25 cellular contexts compared by ENCODE assay signal in the genomic region with DNA sequence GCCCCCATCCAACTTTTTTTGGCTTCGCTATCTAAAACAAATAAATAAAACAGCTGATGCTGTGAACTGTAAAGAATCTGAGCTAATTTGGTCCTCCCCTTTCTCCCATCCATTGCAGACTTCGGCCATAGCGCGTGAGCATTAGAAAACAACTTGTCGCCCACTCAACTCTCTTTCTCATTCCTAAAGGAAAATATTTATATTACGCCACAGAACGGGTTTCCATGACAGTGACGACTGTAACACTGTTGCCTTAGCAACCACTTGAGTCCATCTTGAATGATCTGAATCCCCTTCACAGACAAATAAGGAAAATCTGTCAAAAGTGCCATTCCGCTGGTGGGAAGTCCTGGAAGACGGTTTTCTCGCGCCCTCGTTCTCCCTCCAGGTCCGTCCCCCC. TPM values are rescaled to one million over a fixed set of nuclear protein-coding genes. Genes with fewer than 3 reads are reported as not detected.
DNase-seq lines count a peak whose midpoint lies in the region; ATAC-seq and TF ChIP-seq lines count a peak whose summit lies in the region.
"Had no signal": no experiment of that assay in that cellular context is flagged by ENCODE, and none has a peak within 500 bp of the region (broad histone marks: within the 10 kb centered on the region; RNA-seq: fewer than 3 reads in every experiment).

No MANE protein-coding gene starts in this region.

- no peak overlapping the region for H3K4me3 Mint-ChIP-seq in GM23338
- H3K4me3 Mint-ChIP-seq: activated T-helper 1 cell treated with anti-CD3 and anti-CD28 coated beads, Interleukin-12 subunit alpha, Interleukin-12 subunit beta, Interleukin-2, Interleukin-4 antibody, amounts not matched to agents 30 ng/mL and 10 ng/mL and 1 ng/mL, durations not matched to agents 14 hours and 24 hours and 36 hours; CD8-positive, alpha-beta T cell; effector memory CD8-positive, alpha-beta T cell; HFFc6; stimulated activated effector memory CD8-positive, alpha-beta T cell treated with anti-CD3 and anti-CD28 coated beads, Interleukin-12 subunit alpha, Interleukin-12 subunit beta, amount 100 ng/mL, for 72 hours had no signal

- H3K36me3 ChIP-seq in GM23338 (ENCODE audit: insufficient read depth) (no peaks in the 10 kb centered on the region), neural cell (ENCODE audit: insufficient read depth, low read length) (no peaks in the 10 kb centered on the region)
- H3K36me3 ChIP-seq: esophagus muscularis mucosa, lower lobe of right lung, suprapubic skin had no signal

- H3K27ac ChIP-seq in GM23338 (ENCODE audit: low read depth) (no peak overlapping the region), neural cell (ENCODE audit: low read length) (no peak overlapping the region)
- H3K27ac ChIP-seq: KMS-11, lower lobe of right lung, suprapubic skin had no signal

- TF ChIP-seq RAD21 in neural cell (conservative IDR thresholded peaks at IDR 0.05) = no peak

- no peak overlapping the region for H3K9ac ChIP-seq in neural cell (ENCODE audit: low read length)
- H3K9ac ChIP-seq: KMS-11 had no signal

- no peak for TF ChIP-seq EP300 in neural cell (conservative IDR thresholded peaks at IDR 0.05; ENCODE audit: poor library complexity, severe bottlenecking)

- TF ChIP-seq CTCF in GM23338 (conservative IDR thresholded peaks at IDR 0.05; ENCODE audit: low read depth in 2 of 2) = no peak
- TF ChIP-seq CTCF in choroid plexus epithelial cell (conservative IDR thresholded peaks at IDR 0.05; ENCODE audit: low read depth, low read length) = no peak
- TF ChIP-seq CTCF in neural cell (IDR thresholded peaks at IDR 0.05; ENCODE audit: poor library complexity, severe bottlenecking) = no peak

- H2AFZ ChIP-seq in GM23338 (0 out of 2 replicates have a peak overlapping the region, but pooled peaks have one; percentile 38), neural cell (ENCODE audit: low read depth, low read length) (no peak overlapping the region)

- DNase-seq in GM23338 (ENCODE audit: low spot score) (no peak), NCI-H2029 (lab: John Stamatoyannopoulos, UW) (peak; percentile 52), choroid plexus epithelial cell (ENCODE audit: low read depth) (peak; percentile 55), Ammon's horn (ENCODE audit: low spot score) (no peak), NCI-H1694 (lab: John Stamatoyannopoulos, UW) (no peak)
- DNase-seq: activated CD4-positive, alpha-beta T cell treated with anti-CD3 and anti-CD28 coated beads for 48 hours; activated naive CD4-positive, alpha-beta T cell treated with anti-CD3 and anti-CD28 coated beads, Interleukin-2, amount 50 U/mL, for 16 hours; CD8-positive, alpha-beta T cell; DND-41; effector memory CD8-positive, alpha-beta T cell; HFFc6; lower lobe of right lung; MV-4-11; NCI-H187; NCI-H69; SIG-M5; stimulated activated CD4-positive, alpha-beta T cell treated with anti-CD3 and anti-CD28 coated beads, Interleukin-1b, Interleukin-23, amount 100 ng/mL, for 48 hours had no signal

- H3K27me3 Mint-ChIP-seq in GM23338 (ENCODE audit: insufficient read depth, low read depth, poor library complexity) = peaks cover 10% of the 10 kb centered on the region

- no peaks in the 10 kb centered on the region for H3K36me3 Mint-ChIP-seq in GM23338 (ENCODE audit: low read depth)
- H3K36me3 Mint-ChIP-seq: CD8-positive, alpha-beta T cell; stimulated activated effector memory CD8-positive, alpha-beta T cell treated with anti-CD3 and anti-CD28 coated beads, Interleukin-12 subunit alpha, Interleukin-12 subunit beta, amount 100 ng/mL, for 72 hours had no signal

- H3K79me2 ChIP-seq in GM23338 (replicated peaks; ENCODE audit: insufficient read depth) (no peaks in the 10 kb centered on the region), neural cell (replicated peaks; ENCODE audit: insufficient read depth, low read length) (no peaks in the 10 kb centered on the region)

- no peaks in the 10 kb centered on the region for H3F3A ChIP-seq in GM23338 (replicated peaks; ENCODE audit: low read depth)
- no peaks in the 10 kb centered on the region for H3F3A ChIP-seq in neural cell (ENCODE audit: insufficient read depth, low read length, poor library complexity, severe bottlenecking)

- H4K20me1 ChIP-seq in GM23338 (replicated peaks; ENCODE audit: insufficient read depth) (no peaks in the 10 kb centered on the region), neural cell (ENCODE audit: insufficient read depth) (no peaks in the 10 kb centered on the region)

- H3K27me3 ChIP-seq in GM23338 (ENCODE audit: insufficient read depth) (no peaks in the 10 kb centered on the region), neural cell (ENCODE audit: insufficient read depth, low read depth, low read length) (no peaks in the 10 kb centered on the region)
- H3K27me3 ChIP-seq: esophagus muscularis mucosa, suprapubic skin had no signal

- no peaks in the 10 kb centered on the region for H3K4me1 Mint-ChIP-seq in GM23338

- H3K4me3 ChIP-seq in GM23338 (no peak overlapping the region), choroid plexus epithelial cell (ENCODE audit: low read depth, low read length) (no peak overlapping the region), neural cell (ENCODE audit: low read length) (no peak overlapping the region)
- H3K4me3 ChIP-seq: esophagus muscularis mucosa, GM12878, lower lobe of right lung, suprapubic skin had no signal

- no peak overlapping the region for H3K4me2 ChIP-seq in GM23338
- H3K4me2 ChIP-seq in neural cell (ENCODE audit: low read length) = no peak overlapping the region
- H3K4me2 ChIP-seq: KMS-11 had no signal

- H3K9me2 ChIP-seq in GM23338 (ENCODE audit: insufficient read depth) (no peaks in the 10 kb centered on the region), neural cell (ENCODE audit: insufficient read depth, low read length) (no peaks in the 10 kb centered on the region)

- H3K9me3 Mint-ChIP-seq in GM23338 = no peaks in the 10 kb centered on the region
- H3K9me3 Mint-ChIP-seq: CD8-positive, alpha-beta T cell; effector memory CD8-positive, alpha-beta T cell; HFFc6; stimulated activated effector memory CD8-positive, alpha-beta T cell treated with anti-CD3 and anti-CD28 coated beads, Interleukin-12 subunit alpha, Interleukin-12 subunit beta, amount 100 ng/mL, for 72 hours had no signal

- H3K27ac Mint-ChIP-seq in GM23338 = no peak overlapping the region
- H3K27ac Mint-ChIP-seq: activated T-helper 1 cell treated with anti-CD3 and anti-CD28 coated beads, Interleukin-12 subunit alpha, Interleukin-12 subunit beta, Interleukin-2, Interleukin-4 antibody, amounts not matched to agents 30 ng/mL and 10 ng/mL and 1 ng/mL, durations not matched to agents 14 hours and 24 hours and 36 hours; CD8-positive, alpha-beta T cell; effector memory CD8-positive, alpha-beta T cell; HFFc6; stimulated activated effector memory CD8-positive, alpha-beta T cell treated with anti-CD3 and anti-CD28 coated beads, Interleukin-12 subunit alpha, Interleukin-12 subunit beta, amount 100 ng/mL, for 72 hours had no signal

- no peak for ATAC-seq in GM23338
- ATAC-seq in HG03460 (IDR thresholded peaks at IDR 0.05; ENCODE audit: unreplicated experiment) = no peak
- ATAC-seq: CD8-positive, alpha-beta T cell; effector memory CD8-positive, alpha-beta T cell; GM12878; lower lobe of right lung; stimulated activated effector memory CD8-positive, alpha-beta T cell treated with anti-CD3 and anti-CD28 coated beads, Interleukin-12 subunit alpha, Interleukin-12 subunit beta, amount 100 ng/mL, for 72 hours had no signal

- H3K4me1 ChIP-seq in GM23338 (ENCODE audit: insufficient read depth) = no peaks in the 10 kb centered on the region
- H3K4me1 ChIP-seq: suprapubic skin had no signal

- no peaks in the 10 kb centered on the region for H3K9me3 ChIP-seq in neural cell (ENCODE audit: low read length)
- H3K9me3 ChIP-seq: esophagus muscularis mucosa, lower lobe of right lung, suprapubic skin had no signal

TF ChIP-seq in GM23338, 12 proteins besides CTCF, POLR2A, EP300 and RAD21 (continues in another document):
- TF ChIP-seq NANOG (IDR thresholded peaks at IDR 0.05; ENCODE audit: borderline replicate concordance) (no peak), EZH2phosphoT487 (IDR thresholded peaks at IDR 0.05; ENCODE audit: unreplicated experiment) (no peak)

TF ChIP-seq in neural cell, 6 proteins besides CTCF, POLR2A, EP300 and RAD21:
- TF ChIP-seq POLR2AphosphoS5 (IDR thresholded peaks at IDR 0.05) = peak; percentile 30
- TF ChIP-seq EZH2 (IDR thresholded peaks at IDR 0.05; ENCODE audit: borderline replicate concordance, insufficient read depth, low read length, poor library complexity, severe bottlenecking) = no peak
- TF ChIP-seq, protein P1, sequence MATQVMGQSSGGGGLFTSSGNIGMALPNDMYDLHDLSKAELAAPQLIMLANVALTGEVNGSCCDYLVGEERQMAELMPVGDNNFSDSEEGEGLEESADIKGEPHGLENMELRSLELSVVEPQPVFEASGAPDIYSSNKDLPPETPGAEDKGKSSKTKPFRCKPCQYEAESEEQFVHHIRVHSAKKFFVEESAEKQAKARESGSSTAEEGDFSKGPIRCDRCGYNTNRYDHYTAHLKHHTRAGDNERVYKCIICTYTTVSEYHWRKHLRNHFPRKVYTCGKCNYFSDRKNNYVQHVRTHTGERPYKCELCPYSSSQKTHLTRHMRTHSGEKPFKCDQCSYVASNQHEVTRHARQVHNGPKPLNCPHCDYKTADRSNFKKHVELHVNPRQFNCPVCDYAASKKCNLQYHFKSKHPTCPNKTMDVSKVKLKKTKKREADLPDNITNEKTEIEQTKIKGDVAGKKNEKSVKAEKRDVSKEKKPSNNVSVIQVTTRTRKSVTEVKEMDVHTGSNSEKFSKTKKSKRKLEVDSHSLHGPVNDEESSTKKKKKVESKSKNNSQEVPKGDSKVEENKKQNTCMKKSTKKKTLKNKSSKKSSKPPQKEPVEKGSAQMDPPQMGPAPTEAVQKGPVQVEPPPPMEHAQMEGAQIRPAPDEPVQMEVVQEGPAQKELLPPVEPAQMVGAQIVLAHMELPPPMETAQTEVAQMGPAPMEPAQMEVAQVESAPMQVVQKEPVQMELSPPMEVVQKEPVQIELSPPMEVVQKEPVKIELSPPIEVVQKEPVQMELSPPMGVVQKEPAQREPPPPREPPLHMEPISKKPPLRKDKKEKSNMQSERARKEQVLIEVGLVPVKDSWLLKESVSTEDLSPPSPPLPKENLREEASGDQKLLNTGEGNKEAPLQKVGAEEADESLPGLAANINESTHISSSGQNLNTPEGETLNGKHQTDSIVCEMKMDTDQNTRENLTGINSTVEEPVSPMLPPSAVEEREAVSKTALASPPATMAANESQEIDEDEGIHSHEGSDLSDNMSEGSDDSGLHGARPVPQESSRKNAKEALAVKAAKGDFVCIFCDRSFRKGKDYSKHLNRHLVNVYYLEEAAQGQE (IDR thresholded peaks at IDR 0.05; ENCODE audit: borderline replicate concordance) = no peak
- TF ChIP-seq TAF1 (IDR thresholded peaks at IDR 0.05; ENCODE audit: low read depth) = no peak
- no peak for TF ChIP-seq SMC3 (conservative IDR thresholded peaks at IDR 0.05; ENCODE audit: poor library complexity)

RNA-seq across cellular contexts. Expression of gene CRYGS, which starts 50.7 kb away (rescaled TPM):
- total RNA-seq in GM23338 (2014; rRNA removed; shearing (Covaris generic)) = 0.74 and 2.9 TPM in 2 replicates
- 1.8 and 2.0 TPM in 2 replicates for polyA plus RNA-seq in GM23338 (2016; fragmentation: Nextera tagmentation; extraction: Ambion mirVana)
- 6.7 and 7.7 TPM in 2 replicates for polyA plus RNA-seq in neural cell
- 2.4 TPM in 2 replicates for polyA minus RNA-seq in neural cell

Comparison
In these comparisons a context has a peak if more than half of its experiments do, and no peak if none do; other contexts are left out.
1. DNase-seq: peak in NCI-H2029 (single experiment) and choroid plexus epithelial cell (single experiment); none in GM23338 (single experiment), Ammon's horn (single experiment) and NCI-H1694 (single experiment).